ENCODE assay signal across 1 cellular context in genomic region chr17:32382526-32383223, GRCh38.
TF ChIP-seq lines count a peak whose summit lies in the region.

No MANE protein-coding gene starts in this region.

TF ChIP-seq in endothelial cell of umbilical vein, 7 proteins besides CTCF, POLR2A, EP300 and RAD21:
- no peak for TF ChIP-seq POLR2AphosphoS5 (IDR thresholded peaks at IDR 0.05; ENCODE audit: insufficient read depth, low read depth, low read length)
- no peak for TF ChIP-seq FOS (IDR thresholded peaks at IDR 0.05; ENCODE audit: borderline replicate concordance, insufficient read depth, low read length)
- no peak for TF ChIP-seq GATA2 (IDR thresholded peaks at IDR 0.05; ENCODE audit: insufficient read depth, insufficient read length, low read depth, low read length)
- no peak for TF ChIP-seq MAX (IDR thresholded peaks at IDR 0.05; ENCODE audit: insufficient read depth, insufficient read length)
- no peak for TF ChIP-seq JUN (IDR thresholded peaks at IDR 0.05; ENCODE audit: borderline replicate concordance, insufficient read depth, insufficient read length, low read depth)
- TF ChIP-seq MYC (IDR thresholded peaks at IDR 0.05; ENCODE audit: low read depth, low read length), result no peak
- TF ChIP-seq EZH2 (IDR thresholded peaks at IDR 0.05; ENCODE audit: borderline replicate concordance, low read depth, low read length, severe bottlenecking), result no peak
TF ChIP-seq in endothelial cell of umbilical vein: peak in this region for 0.
